In the genomic region with DNA sequence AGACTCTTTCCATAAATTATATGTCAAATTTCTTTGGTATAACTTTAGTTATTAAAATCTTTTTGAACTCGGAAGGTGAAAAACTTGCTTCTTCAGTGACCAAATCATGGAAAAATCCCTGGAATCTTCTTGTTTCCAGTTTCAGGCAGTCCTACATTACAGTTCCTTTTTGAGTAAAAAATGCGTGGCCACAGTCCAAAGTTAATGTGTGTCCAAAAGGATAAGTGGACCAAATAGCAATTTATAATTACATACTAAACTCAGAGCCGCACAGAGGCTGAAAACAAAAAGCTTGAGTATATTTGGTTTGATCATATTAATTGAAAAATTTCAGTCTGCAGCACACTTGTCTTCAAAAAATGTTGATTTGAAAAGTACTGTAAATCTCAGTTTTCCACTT, we compare ENCODE assay signal across 13 cellular contexts. TPM values are rescaled to one million over a fixed set of nuclear protein-coding genes. Genes with fewer than 3 reads are reported as not detected.
DNase-seq lines count a peak whose midpoint lies in the region; ATAC-seq, FAIRE-seq and TF ChIP-seq lines count a peak whose summit lies in the region.
"Had no signal": no experiment of that assay in that cellular context is flagged by ENCODE, and none has a peak within 500 bp of the region (broad histone marks: within the 10 kb centered on the region; RNA-seq: fewer than 3 reads in every experiment).

No MANE protein-coding gene starts in this region.

- peak overlapping the region; percentile 15 for H3K4me2 ChIP-seq in fibroblast of lung (ENCODE audit: extremely low read depth, insufficient read depth, low read length)
- H3K4me2 ChIP-seq: neural progenitor cell had no signal

- no peaks in the 10 kb centered on the region for H3K4me1 Mint-ChIP-seq in activated naive CD4-positive, alpha-beta T cell treated with anti-CD3 and anti-CD28 coated beads, Interleukin-2, amount 10 ng/mL, durations not matched to agents 7 days and 5 days

- no peaks in the 10 kb centered on the region for H3K79me2 ChIP-seq in fibroblast of lung (ENCODE audit: control insufficient read depth, insufficient read depth, low read length)

- H3K4me3 ChIP-seq in AG04449 (ENCODE audit: low read depth, low read length) = no peak overlapping the region
- H3K4me3 ChIP-seq in fibroblast of lung (replicated peaks in 1 of 4; ENCODE audit: control extremely low read depth in 1 of 4, insufficient read depth in 1 of 4, low read depth in 3 of 4, low read length in 4 of 4) = no peak overlapping the region
- H3K4me3 ChIP-seq: heart right ventricle, neural progenitor cell, spleen had no signal

- DNase-seq in AG04449 (ENCODE audit: low read depth, low spot score) = peak; percentile 40
- DNase-seq in RCC 7860 (ENCODE audit: low spot score) = peak; percentile 18
- peak; percentile 57 to 91 for DNase-seq in fibroblast of lung (ENCODE audit: low read depth in 2 of 2)
- DNase-seq in mucosa of gallbladder (ENCODE audit: low spot score) = peak; percentile 30
- no peak for DNase-seq in occipital lobe (lab: John Stamatoyannopoulos, UW)
- DNase-seq in activated naive CD4-positive, alpha-beta T cell treated with anti-CD3 and anti-CD28 coated beads, Interleukin-2, amount 10 ng/mL, durations not matched to agents 7 days and 5 days = no peak
- no peak for DNase-seq in CD1c-positive myeloid dendritic cell (ENCODE audit: extremely low spot score)
- DNase-seq: activated naive CD4-positive, alpha-beta T cell treated with anti-CD3 and anti-CD28 coated beads for 36 hours; AML-193; heart right ventricle; spleen had no signal

- FAIRE-seq in RCC 7860 (lab: Jason Lieb, UNC) = peak; percentile 80

- no peak overlapping the region for H2AFZ ChIP-seq in fibroblast of lung (ENCODE audit: low read length)
- H2AFZ ChIP-seq: neural progenitor cell had no signal

- no peak overlapping the region for H3K4me3 Mint-ChIP-seq in activated naive CD4-positive, alpha-beta T cell treated with anti-CD3 and anti-CD28 coated beads, Interleukin-2, amount 10 ng/mL, durations not matched to agents 7 days and 5 days
- H3K4me3 Mint-ChIP-seq: activated naive CD4-positive, alpha-beta T cell treated with anti-CD3 and anti-CD28 coated beads for 36 hours; neural progenitor cell had no signal

- no peak overlapping the region for H3K9ac ChIP-seq in fibroblast of lung (ENCODE audit: insufficient read depth, low read length)
- H3K9ac ChIP-seq: neural progenitor cell had no signal

- H3K36me3 Mint-ChIP-seq in activated naive CD4-positive, alpha-beta T cell treated with anti-CD3 and anti-CD28 coated beads, Interleukin-2, amount 10 ng/mL, durations not matched to agents 7 days and 5 days = no peaks in the 10 kb centered on the region

- H3K9me3 Mint-ChIP-seq in activated naive CD4-positive, alpha-beta T cell treated with anti-CD3 and anti-CD28 coated beads, Interleukin-2, amount 10 ng/mL, durations not matched to agents 7 days and 5 days = no peaks in the 10 kb centered on the region
- H3K9me3 Mint-ChIP-seq: activated naive CD4-positive, alpha-beta T cell treated with anti-CD3 and anti-CD28 coated beads for 36 hours; neural progenitor cell had no signal

- ATAC-seq in GM18868 (IDR thresholded peaks at IDR 0.05; ENCODE audit: unreplicated experiment) = no peak
- ATAC-seq: heart right ventricle had no signal

- no peaks in the 10 kb centered on the region for H3K27me3 Mint-ChIP-seq in activated naive CD4-positive, alpha-beta T cell treated with anti-CD3 and anti-CD28 coated beads, Interleukin-2, amount 10 ng/mL, durations not matched to agents 7 days and 5 days

- H3K27ac Mint-ChIP-seq in activated naive CD4-positive, alpha-beta T cell treated with anti-CD3 and anti-CD28 coated beads, Interleukin-2, amount 10 ng/mL, durations not matched to agents 7 days and 5 days = no peak overlapping the region
- H3K27ac Mint-ChIP-seq: activated naive CD4-positive, alpha-beta T cell treated with anti-CD3 and anti-CD28 coated beads for 36 hours; neural progenitor cell had no signal

- peaks cover 2% of the 10 kb centered on the region for H3K4me1 ChIP-seq in fibroblast of lung (ENCODE audit: control insufficient read depth, extremely low read depth, insufficient read depth, low read length)
- H3K4me1 ChIP-seq: neural progenitor cell, spleen had no signal

- TF ChIP-seq CTCF in AG04449 (IDR thresholded peaks at IDR 0.05; ENCODE audit: insufficient read depth, low read length, missing control alignments) (no peak), fibroblast of lung (conservative IDR thresholded peaks at IDR 0.05 in 1 of 2, IDR thresholded peaks at IDR 0.05 in 1 of 2; ENCODE audit: low read depth in 1 of 2, low read length in 2 of 2) (no peak)

- H3K27ac ChIP-seq in fibroblast of lung (ENCODE audit: insufficient read depth, low read length) = no peak overlapping the region
- H3K27ac ChIP-seq: neural progenitor cell had no signal

- no peaks in the 10 kb centered on the region for H4K20me1 ChIP-seq in fibroblast of lung (ENCODE audit: control insufficient read depth, extremely low read depth, insufficient read depth, low read length)

- H3K27me3 ChIP-seq in fibroblast of lung (ENCODE audit: control insufficient read depth, insufficient read depth, low read length) = no peaks in the 10 kb centered on the region
- H3K27me3 ChIP-seq: heart right ventricle, neural progenitor cell, spleen had no signal

- POLR2A ChIA-PET in AG04449 (lab: Yijun Ruan, JAX) = no interaction called here

- no peaks in the 10 kb centered on the region for H3K9me3 ChIP-seq in fibroblast of lung (ENCODE audit: control insufficient read depth, insufficient read depth, low read depth, low read length)
- H3K9me3 ChIP-seq: heart right ventricle, spleen had no signal

- no peaks in the 10 kb centered on the region for H3K36me3 ChIP-seq in fibroblast of lung (ENCODE audit: control insufficient read depth, insufficient read depth, low read length)
- H3K36me3 ChIP-seq: neural progenitor cell, spleen had no signal

- CTCF ChIA-PET in AG04449 (lab: Yijun Ruan, JAX) = interaction anchor here (1.1 kb wide), 1 partner anchor 129 kb away, joined by 3 read pairs; no protein-coding TSS in a partner anchor
- CTCF ChIA-PET in activated naive CD4-positive, alpha-beta T cell treated with anti-CD3 and anti-CD28 coated beads, Interleukin-2, amount 10 ng/mL, durations not matched to agents 7 days and 5 days (lab: Charles Lee) = no interaction called here

RNA-seq across cellular contexts. Expression of a gene that starts 28.4 kb away (rescaled TPM):
- total RNA-seq in fibroblast of lung (24.4 and 28.0 TPM in 2 replicates), mucosa of gallbladder (26.2 TPM), occipital lobe (41.5 TPM)
- polyA plus RNA-seq in fibroblast of lung = 14.7 and 23.6 TPM in 2 replicates
- 9.6 and 16.4 TPM in 2 replicates for polyA plus RNA-seq in fibroblast of lung (2012)
- not detected in 2 replicates for polyA minus RNA-seq in fibroblast of lung (ENCODE audit: low replicate concordance)

Comparison
In these comparisons a context has a peak if more than half of its experiments do, and no peak if none do; other contexts are left out.
1. DNase-seq: peak in AG04449 (single experiment), RCC 7860 (single experiment), fibroblast of lung (2 of 2) and mucosa of gallbladder (single experiment); none in occipital lobe (single experiment), activated naive CD4-positive, alpha-beta T cell treated with anti-CD3 and anti-CD28 coated beads, Interleukin-2, amount 10 ng/mL, durations not matched to agents 7 days and 5 days (single experiment) and CD1c-positive myeloid dendritic cell (single experiment).